18 cellular contexts compared by ENCODE assay signal in genomic region chr3:82044918-82045715, GRCh38.
DNase-seq lines count a peak whose midpoint lies in the region; FAIRE-seq and TF ChIP-seq lines count a peak whose summit lies in the region.
"Had no signal": no experiment of that assay in that cellular context is flagged by ENCODE, and none has a peak within 500 bp of the region (broad histone marks: within the 10 kb centered on the region; RNA-seq: fewer than 3 reads in every experiment).

No MANE protein-coding gene starts in this region.

- FAIRE-seq in GM19239 (lab: Jason Lieb, UNC), result no peak
- FAIRE-seq: G401.6, H1 had no signal

- no peaks in the 10 kb centered on the region; the same call in 1 of the 2 replicates for H3K27me3 Mint-ChIP-seq in HFFc6 (ENCODE audit: insufficient read depth)
- peaks cover 5% of the 10 kb centered on the region for H3K27me3 Mint-ChIP-seq in osteocyte (ENCODE audit: unreplicated experiment)
- H3K27me3 Mint-ChIP-seq: activated naive CD4-positive, alpha-beta T cell treated with anti-CD3 and anti-CD28 coated beads, Interleukin-2, amount 50 U/mL, for 24 hours; brain had no signal

- H3K36me3 Mint-ChIP-seq in HFFc6 (ENCODE audit: low read depth) (no peaks in the 10 kb centered on the region), osteocyte (ENCODE audit: unreplicated experiment) (no peaks in the 10 kb centered on the region)
- H3K36me3 Mint-ChIP-seq: activated naive CD4-positive, alpha-beta T cell treated with anti-CD3 and anti-CD28 coated beads, Interleukin-2, amount 50 U/mL, for 24 hours; brain had no signal

- TF ChIP-seq CTCF in HFFc6 (IDR thresholded peaks at IDR 0.05) (no peak), osteocyte (IDR thresholded peaks at IDR 0.05) (no peak)

- H3K4me3 Mint-ChIP-seq in HFFc6 (no peak overlapping the region), osteocyte (ENCODE audit: unreplicated experiment) (no peak overlapping the region)
- H3K4me3 Mint-ChIP-seq: activated naive CD4-positive, alpha-beta T cell treated with anti-CD3 and anti-CD28 coated beads, Interleukin-2, amount 50 U/mL, for 24 hours; brain; nephron had no signal

- H3K27ac Mint-ChIP-seq in HFFc6 (no peak overlapping the region), osteocyte (ENCODE audit: unreplicated experiment) (no peak overlapping the region)
- H3K27ac Mint-ChIP-seq: activated naive CD4-positive, alpha-beta T cell treated with anti-CD3 and anti-CD28 coated beads, Interleukin-2, amount 50 U/mL, for 24 hours; nephron had no signal

- DNase-seq in A172 (ENCODE audit: low spot score) (peak; percentile 4), NCI-H1105 treated with DMSO at 0.1 percent for 48 hours (lab: John Stamatoyannopoulos, UW) (peak; percentile 99), NCI-H748 treated with DMSO at 0.1 percent for 48 hours (lab: John Stamatoyannopoulos, UW) (peak; percentile 95), epithelial cell of prostate (ENCODE audit: low read depth, low spot score) (peak; percentile 79), HFFc6 (no peak), occipital lobe (lab: John Stamatoyannopoulos, UW) (no peak), GM19239 (ENCODE audit: insufficient read length, low spot score) (no peak), osteocyte (ENCODE audit: extremely low spot score, unreplicated experiment) (no peak)
- DNase-seq: activated T-cell treated with anti-CD3 and anti-CD28 coated beads, Interleukin-2, amount 50 U/mL, for 1 hour; erythroblast; right cardiac atrium; stomach; SW 1271 had no signal

- H3K9me3 Mint-ChIP-seq in HFFc6 (no peaks in the 10 kb centered on the region; the same call in 1 of the 2 replicates), osteocyte (ENCODE audit: unreplicated experiment) (no peaks in the 10 kb centered on the region)

- H3K4me1 Mint-ChIP-seq in HFFc6 (ENCODE audit: low read depth), result no peaks in the 10 kb centered on the region
- H3K4me1 Mint-ChIP-seq in osteocyte (ENCODE audit: unreplicated experiment), result no peaks in the 10 kb centered on the region
- H3K4me1 Mint-ChIP-seq: activated naive CD4-positive, alpha-beta T cell treated with anti-CD3 and anti-CD28 coated beads, Interleukin-2, amount 50 U/mL, for 24 hours had no signal

- H3K27ac ChIP-seq in epithelial cell of prostate, result no peak overlapping the region
- H3K27ac ChIP-seq: stomach had no signal

Comparison
In these comparisons a context has a peak if more than half of its experiments do, and no peak if none do; other contexts are left out.
1. DNase-seq: peak in A172 (single experiment), NCI-H1105 treated with DMSO at 0.1 percent for 48 hours (single experiment), NCI-H748 treated with DMSO at 0.1 percent for 48 hours (single experiment) and epithelial cell of prostate (single experiment); none in HFFc6 (single experiment), occipital lobe (single experiment), GM19239 (single experiment) and osteocyte (single experiment).